24 cellular contexts compared by ENCODE assay signal in the genomic region with DNA sequence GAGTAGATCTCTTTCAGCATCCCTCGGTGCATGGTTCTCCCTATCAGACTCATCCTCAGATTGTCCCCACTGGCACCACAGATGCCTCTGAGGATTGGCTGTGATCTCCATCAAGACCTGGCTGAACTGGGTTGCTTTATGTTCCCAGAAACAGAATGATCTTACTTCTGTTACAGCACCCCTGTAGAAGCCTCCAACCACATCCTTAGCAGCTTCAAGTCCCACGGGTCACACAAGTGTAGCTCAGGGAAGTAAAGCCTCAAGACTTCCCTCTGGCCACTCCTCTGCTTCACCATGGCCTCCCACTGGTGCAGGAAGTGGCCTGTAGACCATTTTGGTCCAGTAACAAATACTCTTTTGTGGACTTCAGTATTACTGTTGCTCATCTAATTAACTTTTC.
DNase-seq lines count a peak whose midpoint lies in the region; ATAC-seq and TF ChIP-seq lines count a peak whose summit lies in the region.
"Had no signal": no experiment of that assay in that cellular context is flagged by ENCODE, and none has a peak within 500 bp of the region (broad histone marks: within the 10 kb centered on the region; RNA-seq: fewer than 3 reads in every experiment).

No MANE protein-coding gene starts in this region.

- H3K4me1 Mint-ChIP-seq in activated naive CD8-positive, alpha-beta T cell treated with anti-CD3 and anti-CD28 coated beads, Interleukin-2, amount 10 ng/mL, durations not matched to agents 7 days and 5 days, result peaks cover 13% of the 10 kb centered on the region
- H3K4me1 Mint-ChIP-seq in activated naive CD8-positive, alpha-beta T cell treated with anti-CD3 and anti-CD28 coated beads, Interleukin-2, amount 50 U/mL, for 24 hours, result peaks cover 7% of the 10 kb centered on the region
- peaks cover 14% of the 10 kb centered on the region for H3K4me1 Mint-ChIP-seq in activated CD8-positive, alpha-beta T cell treated with anti-CD3 and anti-CD28 coated beads, Interleukin-2, amount 10 ng/mL, durations not matched to agents 7 days and 5 days (ENCODE audit: low read depth)
- H3K4me1 Mint-ChIP-seq in stimulated activated effector memory CD8-positive, alpha-beta T cell treated with anti-CD3 and anti-CD28 coated beads, Interleukin-12 subunit alpha, Interleukin-12 subunit beta, amount 100 ng/mL, for 72 hours, result peaks cover 7% of the 10 kb centered on the region
- H3K4me1 Mint-ChIP-seq: CD14-positive monocyte, GM23338, H9 had no signal

- CTCF ChIA-PET in activated CD8-positive, alpha-beta T cell treated with anti-CD3 and anti-CD28 coated beads, Interleukin-2, amount 10 ng/mL, durations not matched to agents 7 days and 5 days (lab: Charles Lee), result no interaction called here

- peak overlapping the region; percentile 77 for H3K27ac Mint-ChIP-seq in activated naive CD8-positive, alpha-beta T cell treated with anti-CD3 and anti-CD28 coated beads, Interleukin-2, amount 10 ng/mL, durations not matched to agents 7 days and 5 days
- no peak overlapping the region for H3K27ac Mint-ChIP-seq in activated naive CD8-positive, alpha-beta T cell treated with anti-CD3 and anti-CD28 coated beads, Interleukin-2, amount 50 U/mL, for 24 hours
- H3K27ac Mint-ChIP-seq in activated CD8-positive, alpha-beta T cell treated with anti-CD3 and anti-CD28 coated beads, Interleukin-2, amount 10 ng/mL, durations not matched to agents 7 days and 5 days, result peak overlapping the region; percentile 70
- no peak overlapping the region for H3K27ac Mint-ChIP-seq in stimulated activated effector memory CD8-positive, alpha-beta T cell treated with anti-CD3 and anti-CD28 coated beads, Interleukin-12 subunit alpha, Interleukin-12 subunit beta, amount 100 ng/mL, for 72 hours
- H3K27ac Mint-ChIP-seq: CD14-positive monocyte; CD4-positive, alpha-beta T cell; GM23338; HFFc6 had no signal

- TF ChIP-seq POLR2A in NB4 (IDR thresholded peaks at IDR 0.05; ENCODE audit: extremely low read depth, insufficient read length), result no peak

- no peaks in the 10 kb centered on the region for H3K9me3 Mint-ChIP-seq in activated naive CD8-positive, alpha-beta T cell treated with anti-CD3 and anti-CD28 coated beads, Interleukin-2, amount 10 ng/mL, durations not matched to agents 7 days and 5 days
- no peaks in the 10 kb centered on the region for H3K9me3 Mint-ChIP-seq in activated naive CD8-positive, alpha-beta T cell treated with anti-CD3 and anti-CD28 coated beads, Interleukin-2, amount 50 U/mL, for 24 hours
- no peaks in the 10 kb centered on the region for H3K9me3 Mint-ChIP-seq in activated CD8-positive, alpha-beta T cell treated with anti-CD3 and anti-CD28 coated beads, Interleukin-2, amount 10 ng/mL, durations not matched to agents 7 days and 5 days (ENCODE audit: insufficient read depth)
- H3K9me3 Mint-ChIP-seq in stimulated activated effector memory CD8-positive, alpha-beta T cell treated with anti-CD3 and anti-CD28 coated beads, Interleukin-12 subunit alpha, Interleukin-12 subunit beta, amount 100 ng/mL, for 72 hours, result no peaks in the 10 kb centered on the region
- H3K9me3 Mint-ChIP-seq: CD4-positive, alpha-beta T cell; CD8-positive, alpha-beta memory T cell; GM23338; H9 had no signal

- H3K9me3 ChIP-seq in HAP-1, result no peaks in the 10 kb centered on the region
- H3K9me3 ChIP-seq: A549; BE2C; BLaER1 treated with 17β-estradiol and CSF1 and Interleukin-3, amounts not matched to agents 10 nM and 100 nM had no signal

- H3K36me3 Mint-ChIP-seq in activated naive CD8-positive, alpha-beta T cell treated with anti-CD3 and anti-CD28 coated beads, Interleukin-2, amount 10 ng/mL, durations not matched to agents 7 days and 5 days, result peaks cover 2% of the 10 kb centered on the region
- no peaks in the 10 kb centered on the region for H3K36me3 Mint-ChIP-seq in activated naive CD8-positive, alpha-beta T cell treated with anti-CD3 and anti-CD28 coated beads, Interleukin-2, amount 50 U/mL, for 24 hours (ENCODE audit: low read depth)
- H3K36me3 Mint-ChIP-seq in activated CD8-positive, alpha-beta T cell treated with anti-CD3 and anti-CD28 coated beads, Interleukin-2, amount 10 ng/mL, durations not matched to agents 7 days and 5 days (ENCODE audit: low read depth), result no peaks in the 10 kb centered on the region
- no peaks in the 10 kb centered on the region for H3K36me3 Mint-ChIP-seq in stimulated activated effector memory CD8-positive, alpha-beta T cell treated with anti-CD3 and anti-CD28 coated beads, Interleukin-12 subunit alpha, Interleukin-12 subunit beta, amount 100 ng/mL, for 72 hours
- H3K36me3 Mint-ChIP-seq: CD14-positive monocyte had no signal

- no peaks in the 10 kb centered on the region for H3K27me3 ChIP-seq in HAP-1 (ENCODE audit: low read depth)
- H3K27me3 ChIP-seq: BE2C; BLaER1 treated with 17β-estradiol and CSF1 and Interleukin-3, amounts not matched to agents 10 nM and 100 nM had no signal

- in situ Hi-C loops in HAP-1 (cut with MboI; ENCODE audit: low sequenced_read_pairs), result no loop called here

- peak; percentile 27 for DNase-seq in activated naive CD8-positive, alpha-beta T cell treated with anti-CD3 and anti-CD28 coated beads, Interleukin-2, amount 10 ng/mL, durations not matched to agents 7 days and 5 days
- DNase-seq in activated naive CD8-positive, alpha-beta T cell treated with anti-CD3 and anti-CD28 coated beads, Interleukin-2, amount 50 U/mL, for 24 hours, result no peak
- peak; percentile 2 for DNase-seq in NB4 (ENCODE audit: low read depth)
- peak; percentile 41 for DNase-seq in activated CD8-positive, alpha-beta T cell treated with anti-CD3 and anti-CD28 coated beads, Interleukin-2, amount 10 ng/mL, durations not matched to agents 7 days and 5 days
- DNase-seq in stimulated activated effector memory CD8-positive, alpha-beta T cell treated with anti-CD3 and anti-CD28 coated beads, Interleukin-12 subunit alpha, Interleukin-12 subunit beta, amount 100 ng/mL, for 72 hours (ENCODE audit: low spot score in 2 of 2), result no peak
- DNase-seq in islet precursor cell, result no peak
- DNase-seq in HAP-1 (ENCODE audit: low spot score in 2 of 2), result no peak
- DNase-seq: 8988T; ACHN; AML-193; BE2C; CD4-positive, alpha-beta T cell; CD8-positive, alpha-beta memory T cell; DMS 273 treated with DMSO at 0.1 percent for 48 hours; DMS79; EL; GDM1; H9; HFFc6 had no signal

- H3K4me1 ChIP-seq in HAP-1, result no peaks in the 10 kb centered on the region
- H3K4me1 ChIP-seq: A549, BE2C had no signal

- POLR2A ChIA-PET in activated naive CD8-positive, alpha-beta T cell treated with anti-CD3 and anti-CD28 coated beads, Interleukin-2, amount 10 ng/mL, durations not matched to agents 7 days and 5 days (lab: Charles Lee), result no interaction called here
- POLR2A ChIA-PET in activated CD8-positive, alpha-beta T cell treated with anti-CD3 and anti-CD28 coated beads, Interleukin-2, amount 10 ng/mL, durations not matched to agents 7 days and 5 days (lab: Charles Lee), result no interaction called here

- H3K27me3 Mint-ChIP-seq in activated naive CD8-positive, alpha-beta T cell treated with anti-CD3 and anti-CD28 coated beads, Interleukin-2, amount 10 ng/mL, durations not matched to agents 7 days and 5 days, result peaks cover 2% of the 10 kb centered on the region
- H3K27me3 Mint-ChIP-seq in activated naive CD8-positive, alpha-beta T cell treated with anti-CD3 and anti-CD28 coated beads, Interleukin-2, amount 50 U/mL, for 24 hours, result no peaks in the 10 kb centered on the region
- no peaks in the 10 kb centered on the region for H3K27me3 Mint-ChIP-seq in activated CD8-positive, alpha-beta T cell treated with anti-CD3 and anti-CD28 coated beads, Interleukin-2, amount 10 ng/mL, durations not matched to agents 7 days and 5 days (ENCODE audit: low read depth)
- H3K27me3 Mint-ChIP-seq: CD4-positive, alpha-beta T cell; CD8-positive, alpha-beta memory T cell had no signal

- TF ChIP-seq CTCF in NB4 (IDR thresholded peaks at IDR 0.05; ENCODE audit: low read depth, low read length), result no peak

- peak overlapping the region; percentile 2 for H3K4me3 Mint-ChIP-seq in activated naive CD8-positive, alpha-beta T cell treated with anti-CD3 and anti-CD28 coated beads, Interleukin-2, amount 10 ng/mL, durations not matched to agents 7 days and 5 days
- H3K4me3 Mint-ChIP-seq in activated naive CD8-positive, alpha-beta T cell treated with anti-CD3 and anti-CD28 coated beads, Interleukin-2, amount 50 U/mL, for 24 hours, result no peak overlapping the region
- no peak overlapping the region for H3K4me3 Mint-ChIP-seq in activated CD8-positive, alpha-beta T cell treated with anti-CD3 and anti-CD28 coated beads, Interleukin-2, amount 10 ng/mL, durations not matched to agents 7 days and 5 days
- H3K4me3 Mint-ChIP-seq in stimulated activated effector memory CD8-positive, alpha-beta T cell treated with anti-CD3 and anti-CD28 coated beads, Interleukin-12 subunit alpha, Interleukin-12 subunit beta, amount 100 ng/mL, for 72 hours, result no peak overlapping the region
- H3K4me3 Mint-ChIP-seq: CD14-positive monocyte; CD4-positive, alpha-beta T cell; CD8-positive, alpha-beta memory T cell; GM23338; H9; HFFc6 had no signal

- ATAC-seq in activated naive CD8-positive, alpha-beta T cell treated with anti-CD3 and anti-CD28 coated beads, Interleukin-2, amount 10 ng/mL, durations not matched to agents 7 days and 5 days (ENCODE audit: low read depth), result peak; percentile 98
- no peak for ATAC-seq in activated naive CD8-positive, alpha-beta T cell treated with anti-CD3 and anti-CD28 coated beads, Interleukin-2, amount 50 U/mL, for 24 hours
- ATAC-seq in activated CD8-positive, alpha-beta T cell treated with anti-CD3 and anti-CD28 coated beads, Interleukin-2, amount 10 ng/mL, durations not matched to agents 7 days and 5 days, result peak; percentile 53
- peak; percentile 43 for ATAC-seq in stimulated activated effector memory CD8-positive, alpha-beta T cell treated with anti-CD3 and anti-CD28 coated beads, Interleukin-12 subunit alpha, Interleukin-12 subunit beta, amount 100 ng/mL, for 72 hours
- ATAC-seq: A549, GM12878, GM23338 had no signal

- H3K4me3 ChIP-seq in NB4 (ENCODE audit: low read depth, low read length) (no peak overlapping the region), HAP-1 (no peak overlapping the region)
- H3K4me3 ChIP-seq: A549; BLaER1 treated with 17β-estradiol and CSF1 and Interleukin-3, amounts not matched to agents 10 nM and 100 nM; GM12878; GM23338 had no signal

- no peaks in the 10 kb centered on the region for H3K36me3 ChIP-seq in HAP-1 (replicated peaks)
- H3K36me3 ChIP-seq: BE2C; BLaER1 treated with 17β-estradiol and CSF1 and Interleukin-3, amounts not matched to agents 10 nM and 100 nM had no signal

Comparison
In these comparisons a context has a peak if more than half of its experiments do, and no peak if none do; other contexts are left out.
1. DNase-seq: peak in activated naive CD8-positive, alpha-beta T cell treated with anti-CD3 and anti-CD28 coated beads, Interleukin-2, amount 10 ng/mL, durations not matched to agents 7 days and 5 days (single experiment), NB4 (single experiment) and activated CD8-positive, alpha-beta T cell treated with anti-CD3 and anti-CD28 coated beads, Interleukin-2, amount 10 ng/mL, durations not matched to agents 7 days and 5 days (single experiment); none in activated naive CD8-positive, alpha-beta T cell treated with anti-CD3 and anti-CD28 coated beads, Interleukin-2, amount 50 U/mL, for 24 hours (single experiment), stimulated activated effector memory CD8-positive, alpha-beta T cell treated with anti-CD3 and anti-CD28 coated beads, Interleukin-12 subunit alpha, Interleukin-12 subunit beta, amount 100 ng/mL, for 72 hours (0 of 2), islet precursor cell (single experiment) and HAP-1 (0 of 2).
2. H3K27ac Mint-ChIP-seq: peak in activated naive CD8-positive, alpha-beta T cell treated with anti-CD3 and anti-CD28 coated beads, Interleukin-2, amount 10 ng/mL, durations not matched to agents 7 days and 5 days (single experiment) and activated CD8-positive, alpha-beta T cell treated with anti-CD3 and anti-CD28 coated beads, Interleukin-2, amount 10 ng/mL, durations not matched to agents 7 days and 5 days (single experiment); none in activated naive CD8-positive, alpha-beta T cell treated with anti-CD3 and anti-CD28 coated beads, Interleukin-2, amount 50 U/mL, for 24 hours (single experiment) and stimulated activated effector memory CD8-positive, alpha-beta T cell treated with anti-CD3 and anti-CD28 coated beads, Interleukin-12 subunit alpha, Interleukin-12 subunit beta, amount 100 ng/mL, for 72 hours (single experiment).